ENCODE assay signal across 25 cellular contexts in the genomic region with DNA sequence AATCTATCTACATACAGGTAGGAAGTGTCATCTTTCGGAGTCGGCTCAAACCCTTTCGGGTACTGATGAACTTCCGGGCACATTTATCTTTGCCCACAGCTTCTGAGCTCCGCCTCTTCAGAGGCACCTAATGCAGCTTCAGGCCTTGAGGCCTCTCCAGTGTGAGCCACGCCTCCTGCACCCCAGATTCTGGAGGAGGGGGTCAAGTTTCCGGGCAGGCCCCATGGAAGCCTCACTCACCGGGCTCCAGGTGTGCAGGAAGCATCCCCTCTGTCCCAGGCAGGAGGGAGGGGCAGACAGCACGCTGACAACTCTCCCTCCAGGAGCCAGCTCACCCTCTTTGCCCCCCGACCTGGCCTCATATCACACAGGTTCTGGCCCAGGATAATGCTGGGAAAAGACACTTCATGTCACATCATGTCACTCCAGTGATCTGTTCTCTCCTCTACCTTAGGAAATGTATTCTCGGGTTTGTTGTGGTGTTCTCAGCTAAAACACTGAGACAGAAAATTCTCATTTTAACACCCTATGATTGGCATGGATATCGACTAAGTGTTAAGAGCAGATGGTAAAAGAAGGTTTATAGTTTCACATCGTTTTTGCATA.
"Had no signal": no experiment of that assay in that cellular context is flagged by ENCODE, and none has a peak within 500 bp of the region (broad histone marks: within the 10 kb centered on the region; RNA-seq: fewer than 3 reads in every experiment).

No MANE protein-coding gene starts in this region.

- H3K27ac ChIP-seq: adrenal gland, body of pancreas, breast epithelium, SJCRH30, SK-N-MC had no signal

- DNase-seq: activated CD4-positive, alpha-beta T cell treated with anti-CD3 and anti-CD28 coated beads for 36 hours; activated CD4-positive, alpha-beta T cell treated with anti-CD3 and anti-CD28 coated beads, Interleukin-2, amount 10 ng/mL, durations not matched to agents 7 days and 5 days; activated CD4-positive, alpha-beta T cell treated with anti-CD3 and anti-CD28 coated beads, Interleukin-2, amount 50 U/mL, for 48 hours; activated CD8-positive, alpha-beta T cell treated with anti-CD3 and anti-CD28 coated beads, Interleukin-2, amount 10 ng/mL, durations not matched to agents 7 days and 5 days; activated gamma-delta T cell treated with Interleukin-2 at 50 U/mL for 16 hours; activated naive CD4-positive, alpha-beta T cell treated with anti-CD3 and anti-CD28 coated beads for 36 hours; activated T-cell treated with anti-CD3 and anti-CD28 coated beads, Interleukin-2, amount 50 U/mL, for 24 hours; adrenal gland; body of pancreas; Karpas-422; NCI-H1105; NCI-H1417 treated with DMSO at 0.1 percent for 48 hours; NCI-H187 treated with DMSO at 0.1 percent for 48 hours; NCI-H2081; NCI-H446 treated with DMSO at 0.1 percent for 48 hours; NCI-H524 treated with DMSO at 0.1 percent for 48 hours; SHP77; SJCRH30 had no signal

- H3K4me1 ChIP-seq: adrenal gland, body of pancreas, breast epithelium had no signal

- ATAC-seq: activated CD4-positive, alpha-beta T cell treated with anti-CD3 and anti-CD28 coated beads for 36 hours; activated CD4-positive, CD25-positive, alpha-beta regulatory T cell treated with anti-CD3 and anti-CD28 coated beads, Interleukin-2, amount 50 U/mL, for 24 hours; activated CD8-positive, alpha-beta T cell treated with anti-CD3 and anti-CD28 coated beads, Interleukin-2, amount 10 ng/mL, durations not matched to agents 7 days and 5 days; activated naive CD4-positive, alpha-beta T cell treated with anti-CD3 and anti-CD28 coated beads, Interleukin-2, amount 50 U/mL, for 72 hours; body of pancreas; Panc1 had no signal

- H3K9me3 ChIP-seq: adrenal gland, body of pancreas, breast epithelium, SJCRH30 had no signal

- H3K27me3 ChIP-seq: adrenal gland, body of pancreas, breast epithelium, SJCRH30 had no signal

- H3K36me3 ChIP-seq: adrenal gland, breast epithelium, SJCRH30 had no signal

- FAIRE-seq: astrocyte, TTC549 had no signal

- H3K4me3 ChIP-seq: adrenal gland, body of pancreas, breast epithelium, SJCRH30, SK-N-MC had no signal
